22 cellular contexts compared by ENCODE assay signal in genomic region chr10:77038412-77038806, GRCh38.
"Had no signal": no experiment of that assay in that cellular context is flagged by ENCODE, and none has a peak within 500 bp of the region (broad histone marks: within the 10 kb centered on the region; RNA-seq: fewer than 3 reads in every experiment).

No MANE protein-coding gene starts in this region.

- FAIRE-seq: kidney had no signal

- H3K36me3 ChIP-seq: brain microvascular endothelial cell, heart right ventricle, left lung, right atrium auricular region, tibial nerve, vagina had no signal

- H3K4me3 ChIP-seq: gastroesophageal sphincter, heart right ventricle, left lung, right atrium auricular region, skin epidermis, tibial nerve, vagina had no signal

- ATAC-seq: activated T-helper 17 cell treated with anti-CD3 and anti-CD28 coated beads, Interleukin-2, amount 50 U/mL, for 72 hours; gastroesophageal sphincter; heart right ventricle; left lung had no signal

- H3K27ac ChIP-seq: brain microvascular endothelial cell, gastroesophageal sphincter, heart right ventricle, left lung, right atrium auricular region, skin epidermis, tibial nerve, vagina, VCaP had no signal

- H3K9me3 ChIP-seq: gastroesophageal sphincter, heart right ventricle, left lung, right atrium auricular region, tibial nerve, vagina had no signal

- H3K27me3 ChIP-seq: brain microvascular endothelial cell, gastroesophageal sphincter, left lung, right atrium auricular region, tibial nerve, vagina had no signal

- H3K4me1 ChIP-seq: vagina had no signal

- DNase-seq: activated CD4-positive, alpha-beta T cell treated with anti-CD3 and anti-CD28 coated beads, Interleukin-2, amount 50 U/mL, for 48 hours; activated naive CD4-positive, alpha-beta T cell treated with Interleukin-2 at 50 U/mL for 16 hours; brain microvascular endothelial cell; dermis blood vessel endothelial cell; erythroblast; heart right ventricle; kidney; left lung; mammary epithelial cell; naive B cell; posterior cingulate gyrus; stimulated activated CD4-positive, alpha-beta T cell treated with anti-CD3 and anti-CD28 coated beads, Interleukin-15, amount 100 ng/mL, for 24 hours; stimulated activated CD4-positive, alpha-beta T cell treated with anti-CD3 and anti-CD28 coated beads, Interleukin-4, amount 100 ng/mL, for 1 hour; stimulated activated naive CD4-positive, alpha-beta T cell treated with Interleukin-2 at 50 U/mL for 16 hours; substantia nigra had no signal
